Comparison of ENCODE assay signal across 23 cellular contexts in the genomic region with DNA sequence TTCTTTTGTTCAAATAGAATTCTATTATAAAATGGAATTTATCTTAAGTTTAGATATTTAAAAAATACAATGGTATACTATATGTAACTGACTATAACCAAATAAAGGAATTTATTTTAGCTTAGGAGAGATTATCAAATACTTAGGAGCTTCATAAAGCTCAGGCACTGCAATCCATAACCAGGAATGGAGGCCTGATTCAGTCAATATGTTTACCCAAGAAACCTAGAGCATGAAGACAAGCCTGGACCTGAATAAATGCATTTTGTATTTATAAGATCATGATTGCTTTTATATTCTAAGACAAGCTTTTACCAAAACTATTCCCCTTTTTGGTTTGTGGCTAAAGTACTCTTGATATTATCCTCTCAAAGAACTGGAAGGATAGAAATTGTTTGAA.
"Had no signal": no experiment of that assay in that cellular context is flagged by ENCODE, and none has a peak within 500 bp of the region (broad histone marks: within the 10 kb centered on the region; RNA-seq: fewer than 3 reads in every experiment).

No MANE protein-coding gene starts in this region.

- H3K36me3 ChIP-seq: left lung, lower lobe of right lung, ovary, right atrium auricular region, right lobe of liver, tibial nerve, uterus had no signal

- ATAC-seq: left colon; left lung; lower lobe of right lung; mucosa of descending colon; naive thymus-derived CD4-positive, alpha-beta T cell; natural killer cell treated with Interleukin-12 subunit alpha and Interleukin-12 subunit beta and Interleukin-15 and Interleukin-18, amount 100 ng/mL, for 72 hours; right lobe of liver; stimulated activated memory B cell treated with anti-CD40 and anti-IgM and Interleukin-4, amounts not matched to agents 10 μg/mL and 1 μg/mL and 100 μg/mL, for 72 hours; stimulated activated naive CD8-positive, alpha-beta T cell treated with anti-CD3 and anti-CD28 coated beads, Interleukin-15, amount 100 ng/mL, for 72 hours had no signal

- H3K9me3 ChIP-seq: left lung, lower lobe of right lung, mucosa of descending colon, ovary, right atrium auricular region, right lobe of liver, tibial nerve, uterus had no signal

- H3K27me3 ChIP-seq: left lung, ovary, right atrium auricular region, right lobe of liver, tibial nerve, uterus had no signal

- H3K4me1 ChIP-seq: left lung, lower lobe of right lung, right atrium auricular region, right lobe of liver, uterus had no signal

- H3K4me2 ChIP-seq: smooth muscle cell had no signal

- H3K4me3 ChIP-seq: left lung, lower lobe of right lung, mucosa of descending colon, ovary, right atrium auricular region, right lobe of liver, smooth muscle cell, tibial nerve, uterus had no signal

- DNase-seq: immature natural killer cell; kidney; left colon; left lung; lower lobe of right lung; midbrain; mucosa of descending colon; naive thymus-derived CD4-positive, alpha-beta T cell; ovary; right lobe of liver; stimulated activated CD4-positive, alpha-beta T cell treated with anti-CD3 and anti-CD28 coated beads, Interleukin-1b, Interleukin-23, amount 100 ng/mL, for 48 hours; stimulated activated CD4-positive, alpha-beta T cell treated with anti-CD3 and anti-CD28 coated beads, Interleukin-2, amount 100 ng/mL, for 48 hours; stimulated activated CD4-positive, alpha-beta T cell treated with anti-CD3 and anti-CD28 coated beads, Interleukin-4, amount 100 ng/mL, for 4 hours; stimulated activated CD8-positive, alpha-beta memory T cell treated with anti-CD3 and anti-CD28 coated beads, Interleukin-4, amount 100 ng/mL, for 48 hours; stimulated activated naive CD4-positive, alpha-beta T cell treated with Interleukin-2 at 50 U/mL for 16 hours; stimulated activated naive CD8-positive, alpha-beta T cell treated with anti-CD3 and anti-CD28 coated beads, Interleukin-15, amount 100 ng/mL, for 72 hours; substantia nigra; uterus had no signal

- H3K27ac ChIP-seq: left lung, lower lobe of right lung, ovary, right atrium auricular region, right lobe of liver, tibial nerve, uterus had no signal
